1 cellular context compared by ENCODE assay signal in the genomic region with DNA sequence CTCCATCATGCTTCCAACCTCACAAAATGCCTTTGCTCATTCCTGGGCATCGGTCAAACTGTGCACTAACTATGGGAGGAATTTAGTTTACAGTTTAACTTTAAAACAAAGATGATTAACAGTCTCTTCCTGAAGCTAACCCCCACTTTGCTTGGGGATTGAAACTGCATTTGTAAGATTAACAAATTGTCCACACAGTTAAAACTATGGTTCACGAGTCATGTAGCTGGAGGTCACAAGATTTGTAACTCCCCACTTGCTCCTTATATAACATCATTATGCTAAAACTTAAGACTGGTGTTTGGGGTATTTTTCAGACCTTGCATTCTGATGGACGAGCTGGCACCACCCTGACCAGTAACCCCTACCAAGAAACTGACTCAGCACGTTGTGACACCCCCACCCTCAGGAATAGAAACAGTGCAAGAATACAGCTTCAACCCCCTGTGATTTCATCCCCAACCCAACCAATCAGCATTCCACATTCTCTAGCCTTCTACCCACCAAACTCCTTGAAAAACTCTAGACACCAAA.
TF ChIP-seq lines count a peak whose summit lies in the region.

No MANE protein-coding gene starts in this region.

TF ChIP-seq in H1, 55 proteins besides CTCF, POLR2A, EP300 and RAD21:
- peak; percentile 14; the same call in 1 of the 2 replicates for TF ChIP-seq BACH1 (IDR thresholded peaks at IDR 0.05; ENCODE audit: low read length)
- no peak for TF ChIP-seq TEAD4 (IDR thresholded peaks at IDR 0.05; ENCODE audit: low read depth, low read length)
